In genomic region chr1:67171574-67171955, GRCh38 we compare ENCODE assay signal across 23 cellular contexts. TPM values are rescaled to one million over a fixed set of nuclear protein-coding genes. Genes with fewer than 3 reads are reported as not detected.
DNase-seq lines count a peak whose midpoint lies in the region; ATAC-seq, FAIRE-seq and TF ChIP-seq lines count a peak whose summit lies in the region.
"Had no signal": no experiment of that assay in that cellular context is flagged by ENCODE, and none has a peak within 500 bp of the region (broad histone marks: within the 10 kb centered on the region; RNA-seq: fewer than 3 reads in every experiment).

No MANE protein-coding gene starts in this region.

- H3K18ac ChIP-seq in neuronal stem cell (ENCODE audit: low read length): no peak overlapping the region

- no peak overlapping the region for H3K4ac ChIP-seq in neuronal stem cell (ENCODE audit: low read length)

- peak; percentile 71 for DNase-seq in activated CD4-positive, alpha-beta T cell treated with anti-CD3 and anti-CD28 coated beads, Interleukin-2, amount 10 ng/mL, durations not matched to agents 24 days and 14 days
- no peak for DNase-seq in activated CD4-positive, alpha-beta T cell treated with anti-CD3 and anti-CD28 coated beads for 4 hours
- DNase-seq in activated T-helper 2 cell treated with anti-CD3 and anti-CD28 coated beads, Interferon-gamma antibody, Interleukin-2, Interleukin-4, amounts not matched to agents 10 μg/mL and 5 μg/mL and 100 μg/mL, durations not matched to agents 14 hours and 24 hours and 36 hours (ENCODE audit: low spot score): no peak
- DNase-seq in neuronal stem cell (ENCODE audit: low spot score): no peak
- DNase-seq in NCI-H526 (lab: John Stamatoyannopoulos, UW): no peak
- DNase-seq in Caco-2: no peak
- no peak for DNase-seq in HTR-8/SVneo (ENCODE audit: insufficient read length, low spot score)
- DNase-seq: activated effector memory CD4-positive, alpha-beta T cell treated with Interleukin-2 at 50 U/mL for 16 hours; left ventricle myocardium superior; NCI-H2029; right lobe of liver; SHP77; T1000; uterus had no signal

- CTCF ChIA-PET in Caco-2 (lab: Charles Lee): no interaction called here

- peak overlapping the region; percentile 97 for H3K27ac Mint-ChIP-seq in activated CD4-positive, alpha-beta T cell treated with anti-CD3 and anti-CD28 coated beads, Interleukin-2, amount 10 ng/mL, durations not matched to agents 24 days and 14 days
- peak overlapping the region; percentile 93 for H3K27ac Mint-ChIP-seq in activated T-helper 2 cell treated with anti-CD3 and anti-CD28 coated beads, Interferon-gamma antibody, Interleukin-2, Interleukin-4, amounts not matched to agents 10 μg/mL and 5 μg/mL and 100 μg/mL, durations not matched to agents 14 hours and 24 hours and 36 hours
- H3K27ac Mint-ChIP-seq in Caco-2 (ENCODE audit: unreplicated experiment): no peak overlapping the region
- H3K27ac Mint-ChIP-seq: dendritic cell treated with granulocyte-macrophage colony-stimulating factor and Interleukin-4, amounts not matched to agents 40 ng/mL and 50 ng/mL, for 4 days had no signal

- H3K9me3 Mint-ChIP-seq in activated CD4-positive, alpha-beta T cell treated with anti-CD3 and anti-CD28 coated beads, Interleukin-2, amount 10 ng/mL, durations not matched to agents 24 days and 14 days: peaks cover 15% of the 10 kb centered on the region
- H3K9me3 Mint-ChIP-seq in activated T-helper 2 cell treated with anti-CD3 and anti-CD28 coated beads, Interferon-gamma antibody, Interleukin-2, Interleukin-4, amounts not matched to agents 10 μg/mL and 5 μg/mL and 100 μg/mL, durations not matched to agents 14 hours and 24 hours and 36 hours: peaks cover 9% of the 10 kb centered on the region
- no peaks in the 10 kb centered on the region for H3K9me3 Mint-ChIP-seq in Caco-2 (ENCODE audit: unreplicated experiment)
- H3K9me3 Mint-ChIP-seq: dendritic cell treated with granulocyte-macrophage colony-stimulating factor and Interleukin-4, amounts not matched to agents 40 ng/mL and 50 ng/mL, for 4 days; IgD-negative memory B cell had no signal

- peak overlapping the region; percentile 75 for H3K4me3 Mint-ChIP-seq in activated CD4-positive, alpha-beta T cell treated with anti-CD3 and anti-CD28 coated beads, Interleukin-2, amount 10 ng/mL, durations not matched to agents 24 days and 14 days
- H3K4me3 Mint-ChIP-seq in activated T-helper 2 cell treated with anti-CD3 and anti-CD28 coated beads, Interferon-gamma antibody, Interleukin-2, Interleukin-4, amounts not matched to agents 10 μg/mL and 5 μg/mL and 100 μg/mL, durations not matched to agents 14 hours and 24 hours and 36 hours (ENCODE audit: low read depth): peak overlapping the region; percentile 28
- H3K4me3 Mint-ChIP-seq in Caco-2 (ENCODE audit: unreplicated experiment): no peak overlapping the region
- H3K4me3 Mint-ChIP-seq: dendritic cell treated with granulocyte-macrophage colony-stimulating factor and Interleukin-4, amounts not matched to agents 40 ng/mL and 50 ng/mL, for 4 days had no signal

- no peaks in the 10 kb centered on the region for H3K36me3 ChIP-seq in neuronal stem cell (replicated peaks in 1 of 2; ENCODE audit: control insufficient read depth in 2 of 2, insufficient read depth in 2 of 2, low read length in 2 of 2)
- H3K36me3 ChIP-seq in Caco-2 (ENCODE audit: control insufficient read depth, insufficient read depth, low read length): no peaks in the 10 kb centered on the region
- H3K36me3 ChIP-seq: right lobe of liver, uterus had no signal

- H3K36me3 Mint-ChIP-seq in activated CD4-positive, alpha-beta T cell treated with anti-CD3 and anti-CD28 coated beads, Interleukin-2, amount 10 ng/mL, durations not matched to agents 24 days and 14 days (ENCODE audit: low read depth): peaks cover 13% of the 10 kb centered on the region
- peaks cover 7% of the 10 kb centered on the region for H3K36me3 Mint-ChIP-seq in activated T-helper 2 cell treated with anti-CD3 and anti-CD28 coated beads, Interferon-gamma antibody, Interleukin-2, Interleukin-4, amounts not matched to agents 10 μg/mL and 5 μg/mL and 100 μg/mL, durations not matched to agents 14 hours and 24 hours and 36 hours (ENCODE audit: low read depth)
- no peaks in the 10 kb centered on the region for H3K36me3 Mint-ChIP-seq in Caco-2 (ENCODE audit: insufficient read depth, unreplicated experiment)
- H3K36me3 Mint-ChIP-seq: IgD-negative memory B cell had no signal

- H3K4me3 ChIP-seq in neuronal stem cell (ENCODE audit: low read length in 2 of 2): no peak overlapping the region
- no peak overlapping the region for H3K4me3 ChIP-seq in Caco-2 (ENCODE audit: low read depth, low read length)
- H3K4me3 ChIP-seq: right lobe of liver, uterus had no signal

- peak; percentile 5 for ATAC-seq in HG02870 (IDR thresholded peaks at IDR 0.05; ENCODE audit: unreplicated experiment)
- ATAC-seq: left ventricle myocardium superior, right lobe of liver had no signal

- no peaks in the 10 kb centered on the region for H3K79me1 ChIP-seq in neuronal stem cell (ENCODE audit: low read depth, low read length)

- peak overlapping the region; percentile 36 for H2AFZ ChIP-seq in neuronal stem cell (ENCODE audit: low read length)

- no peaks in the 10 kb centered on the region for H3K4me1 ChIP-seq in neuronal stem cell (ENCODE audit: control insufficient read depth in 2 of 2, insufficient read depth in 1 of 2, low read depth in 1 of 2, low read length in 2 of 2)
- no peaks in the 10 kb centered on the region for H3K4me1 ChIP-seq in Caco-2
- H3K4me1 ChIP-seq: uterus had no signal

- H3K4me2 ChIP-seq in neuronal stem cell (ENCODE audit: insufficient read depth, low read length, poor library complexity, severe bottlenecking): no peak overlapping the region

- no peak for FAIRE-seq in HTR-8/SVneo (lab: Jason Lieb, UNC)
- FAIRE-seq: A204.1 had no signal

- H3K14ac ChIP-seq in neuronal stem cell (ENCODE audit: low read length): no peak overlapping the region

- TF ChIP-seq CTCF in Caco-2 (IDR thresholded peaks at IDR 0.05; ENCODE audit: insufficient read depth in 1 of 2, low read depth in 1 of 2, low read length in 1 of 2, severe bottlenecking in 1 of 2, unreplicated experiment in 1 of 2): no peak

- H2BK12ac ChIP-seq in neuronal stem cell (ENCODE audit: low read length): no peak overlapping the region

- H3K9me3 ChIP-seq in neuronal stem cell (replicated peaks in 1 of 2; ENCODE audit: control insufficient read depth in 2 of 2, insufficient read depth in 1 of 2, low read depth in 1 of 2, low read length in 2 of 2) (no peaks in the 10 kb centered on the region), Caco-2 (no peaks in the 10 kb centered on the region)
- H3K9me3 ChIP-seq: right lobe of liver, uterus had no signal

- no peak overlapping the region for H4K91ac ChIP-seq in neuronal stem cell (ENCODE audit: low read depth, low read length, poor library complexity)

- no CpG with 5 or more reads among the region's 2 CpGs for WGBS in neuronal stem cell (ENCODE audit: extremely low coverage in 2 of 2, insufficient read length in 2 of 2, insufficient replicate concordance in 1 of 2), 2 donors

- no peak overlapping the region for H3K9ac ChIP-seq in neuronal stem cell (ENCODE audit: low read depth, low read length, poor library complexity)

- H2BK15ac ChIP-seq in neuronal stem cell (ENCODE audit: low read length): no peak overlapping the region

- H3K4me1 Mint-ChIP-seq in activated CD4-positive, alpha-beta T cell treated with anti-CD3 and anti-CD28 coated beads, Interleukin-2, amount 10 ng/mL, durations not matched to agents 24 days and 14 days: peaks cover 51% of the 10 kb centered on the region
- H3K4me1 Mint-ChIP-seq in activated T-helper 2 cell treated with anti-CD3 and anti-CD28 coated beads, Interferon-gamma antibody, Interleukin-2, Interleukin-4, amounts not matched to agents 10 μg/mL and 5 μg/mL and 100 μg/mL, durations not matched to agents 14 hours and 24 hours and 36 hours (ENCODE audit: low read depth): peaks cover 54% of the 10 kb centered on the region
- H3K4me1 Mint-ChIP-seq in Caco-2 (ENCODE audit: low read depth, unreplicated experiment): no peaks in the 10 kb centered on the region

- BruUV-seq in Caco-2 (replicated peaks; lab: Mats Ljungman, UMichigan): no TSS peak

- POLR2A ChIA-PET in Caco-2 (lab: Charles Lee): no interaction called here

- H2BK5ac ChIP-seq in neuronal stem cell (ENCODE audit: low read length): no peak overlapping the region

- intact Hi-C loops in activated CD4-positive, alpha-beta T cell treated with anti-CD3 and anti-CD28 coated beads, Interleukin-2, amount 10 ng/mL, durations not matched to agents 24 days and 14 days (cut with micrococcal nuclease): loop anchor here (5.0 to 10.0 kb wide), 2 partner anchors 239 to 887 kb away; no protein-coding TSS in a partner anchor
- intact Hi-C loops in activated T-helper 2 cell treated with anti-CD3 and anti-CD28 coated beads, Interferon-gamma antibody, Interleukin-2, Interleukin-4, amounts not matched to agents 10 μg/mL and 5 μg/mL and 100 μg/mL, durations not matched to agents 14 hours and 24 hours and 36 hours (cut with micrococcal nuclease): loop anchor here (1.0 to 5.0 kb wide), 8 partner anchors 8 to 1359 kb away; no protein-coding TSS in a partner anchor
- intact Hi-C loops in Caco-2 (cut with micrococcal nuclease; ENCODE audit: unreplicated experiment): no loop called here

- H3K27me3 ChIP-seq in neuronal stem cell (ENCODE audit: control insufficient read depth in 3 of 3, insufficient read depth in 3 of 3, low read depth in 1 of 3, low read length in 3 of 3) (no peaks in the 10 kb centered on the region), Caco-2 (replicated peaks; ENCODE audit: control insufficient read depth, insufficient read depth, low read length) (no peaks in the 10 kb centered on the region)
- H3K27me3 ChIP-seq: right lobe of liver, uterus had no signal

- no peak overlapping the region for H2AK5ac ChIP-seq in neuronal stem cell (ENCODE audit: low read depth, low read length)

- H3K27ac ChIP-seq in neuronal stem cell (replicated peaks; ENCODE audit: low read length): no peak overlapping the region
- H3K27ac ChIP-seq: C4-2B, right lobe of liver, uterus had no signal

- no peak overlapping the region for H2BK120ac ChIP-seq in neuronal stem cell (ENCODE audit: low read depth, low read length)

- no peak overlapping the region for H4K8ac ChIP-seq in neuronal stem cell (ENCODE audit: low read depth, low read length)

- no peaks in the 10 kb centered on the region for H3K27me3 Mint-ChIP-seq in activated CD4-positive, alpha-beta T cell treated with anti-CD3 and anti-CD28 coated beads, Interleukin-2, amount 10 ng/mL, durations not matched to agents 24 days and 14 days
- H3K27me3 Mint-ChIP-seq in activated T-helper 2 cell treated with anti-CD3 and anti-CD28 coated beads, Interferon-gamma antibody, Interleukin-2, Interleukin-4, amounts not matched to agents 10 μg/mL and 5 μg/mL and 100 μg/mL, durations not matched to agents 14 hours and 24 hours and 36 hours (ENCODE audit: low read depth): no peaks in the 10 kb centered on the region
- H3K27me3 Mint-ChIP-seq in Caco-2 (ENCODE audit: insufficient read depth, unreplicated experiment): no peaks in the 10 kb centered on the region
- H3K27me3 Mint-ChIP-seq: dendritic cell treated with granulocyte-macrophage colony-stimulating factor and Interleukin-4, amounts not matched to agents 40 ng/mL and 50 ng/mL, for 4 days had no signal

- H3K23ac ChIP-seq in neuronal stem cell (ENCODE audit: low read depth, low read length, poor library complexity): no peak overlapping the region

RNA-seq across cellular contexts. Expression of gene IL23R, which starts 5.3 kb away (rescaled TPM):
- total RNA-seq in activated CD4-positive, alpha-beta T cell treated with anti-CD3 and anti-CD28 coated beads, Interleukin-2, amount 10 ng/mL, durations not matched to agents 24 days and 14 days: 3.1 and 3.8 TPM in 2 replicates
- 0.55 and 0.80 TPM in 2 replicates for total RNA-seq in activated T-helper 2 cell treated with anti-CD3 and anti-CD28 coated beads, Interferon-gamma antibody, Interleukin-2, Interleukin-4, amounts not matched to agents 10 μg/mL and 5 μg/mL and 100 μg/mL, durations not matched to agents 14 hours and 24 hours and 36 hours
- not detected for polyA plus RNA-seq in neuronal stem cell (2013, experiment 1 of 2)
- polyA plus RNA-seq in neuronal stem cell (2013, experiment 2 of 2): not detected
- not detected in 2 replicates for total RNA-seq in Caco-2 (2022)
- total RNA-seq: left ventricle myocardium superior, NCI-H460, osteoblast, subcutaneous adipose tissue had no signal
- polyA plus RNA-seq: IgD-negative memory B cell had no signal

RNA-seq across cellular contexts. Expression of gene C1orf141, which starts 36.8 kb away (rescaled TPM):
- not detected in 2 replicates for total RNA-seq in activated CD4-positive, alpha-beta T cell treated with anti-CD3 and anti-CD28 coated beads, Interleukin-2, amount 10 ng/mL, durations not matched to agents 24 days and 14 days
- not detected in 2 replicates for total RNA-seq in activated T-helper 2 cell treated with anti-CD3 and anti-CD28 coated beads, Interferon-gamma antibody, Interleukin-2, Interleukin-4, amounts not matched to agents 10 μg/mL and 5 μg/mL and 100 μg/mL, durations not matched to agents 14 hours and 24 hours and 36 hours
- polyA plus RNA-seq in neuronal stem cell (2013, experiment 1 of 2): 0.06 TPM
- 0.12 TPM for polyA plus RNA-seq in neuronal stem cell (2013, experiment 2 of 2)
- not detected in 2 replicates for total RNA-seq in Caco-2 (2022)
- total RNA-seq: left ventricle myocardium superior, NCI-H460, osteoblast, right lobe of liver, uterus had no signal
- polyA plus RNA-seq: esophagus, IgD-negative memory B cell had no signal
